Comparison of ENCODE assay signal across 30 cellular contexts in the genomic region with DNA sequence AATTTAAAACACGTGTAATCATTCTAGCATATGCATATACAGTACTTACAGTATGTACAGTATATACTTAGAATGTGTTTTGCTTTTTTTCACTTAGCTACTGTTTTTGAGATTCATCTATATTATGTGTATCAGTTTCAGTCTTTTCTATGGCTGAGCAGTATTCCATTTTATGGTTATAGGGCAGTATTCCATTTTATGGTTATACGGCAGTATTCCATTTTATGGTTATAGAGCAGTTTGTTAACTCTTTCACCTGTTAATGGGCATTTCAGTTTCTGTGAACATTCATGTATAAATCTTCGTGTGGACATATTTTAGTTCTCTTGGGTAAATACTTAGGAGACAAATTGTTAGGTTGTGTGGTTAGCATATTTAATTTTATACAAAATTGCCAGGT.
"Had no signal": no experiment of that assay in that cellular context is flagged by ENCODE, and none has a peak within 500 bp of the region (broad histone marks: within the 10 kb centered on the region; RNA-seq: fewer than 3 reads in every experiment).

No MANE protein-coding gene starts in this region.

- ATAC-seq: activated CD4-positive, CD25-positive, alpha-beta regulatory T cell treated with anti-CD3 and anti-CD28 coated beads, Interleukin-2, amount 50 U/mL, for 24 hours; activated CD8-positive, alpha-beta T cell treated with anti-CD3 and anti-CD28 coated beads for 36 hours; effector memory CD8-positive, alpha-beta T cell; gastroesophageal sphincter; T-helper 17 cell had no signal

- H3K4me1 ChIP-seq: esophagus squamous epithelium, gastroesophageal sphincter had no signal

- H3K9me3 ChIP-seq: esophagus squamous epithelium, gastroesophageal sphincter had no signal

- FAIRE-seq: astrocyte, bronchial epithelial cell, endothelial cell of umbilical vein had no signal

- H3K27me3 Mint-ChIP-seq: activated B cell treated with CpG ODN at 0.5 μM for 24 hours; activated CD8-positive, alpha-beta T cell treated with anti-CD3 and anti-CD28 coated beads for 36 hours; activated naive CD8-positive, alpha-beta T cell; effector memory CD8-positive, alpha-beta T cell; T-helper 17 cell had no signal

- H3K27ac Mint-ChIP-seq: activated B cell treated with CpG ODN at 0.5 μM for 24 hours; activated CD8-positive, alpha-beta T cell treated with anti-CD3 and anti-CD28 coated beads for 36 hours; activated naive CD8-positive, alpha-beta T cell; T-helper 17 cell; T-helper 2 cell treated with Interferon-gamma antibody and Interleukin-4, amounts not matched to agents 5 μg/mL and 100 μg/mL, for 36 hours had no signal

- H3K9me3 Mint-ChIP-seq: activated CD8-positive, alpha-beta T cell treated with anti-CD3 and anti-CD28 coated beads for 36 hours; effector memory CD8-positive, alpha-beta T cell; T-helper 2 cell treated with Interferon-gamma antibody and Interleukin-4, amounts not matched to agents 5 μg/mL and 100 μg/mL, for 36 hours had no signal

- DNase-seq: activated B cell treated with CpG ODN at 0.5 μM for 24 hours; activated CD4-positive, alpha-beta T cell treated with anti-CD3 and anti-CD28 coated beads for 48 hours; activated CD4-positive, alpha-beta T cell treated with anti-CD3 and anti-CD28 coated beads, Interleukin-2, amount 50 U/mL, for 1 hour; activated CD4-positive, alpha-beta T cell treated with anti-CD3 and anti-CD28 coated beads, Interleukin-2, amount 50 U/mL, for 48 hours; activated CD8-positive, alpha-beta memory T cell treated with anti-CD3 and anti-CD28 coated beads for 24 hours; activated CD8-positive, alpha-beta T cell treated with anti-CD3 and anti-CD28 coated beads for 36 hours; activated gamma-delta T cell treated with Interleukin-2 at 50 U/mL for 16 hours; activated naive CD4-positive, alpha-beta T cell treated with anti-CD3 and anti-CD28 coated beads, Interleukin-2, amount 50 U/mL, for 16 hours; activated naive CD4-positive, alpha-beta T cell treated with Interleukin-2 at 50 U/mL for 16 hours; activated T-cell treated with anti-CD3 and anti-CD28 coated beads, Interleukin-2, amount 50 U/mL, for 48 hours; amniotic stem cell; anterior cingulate cortex; brain microvascular endothelial cell; cortex of kidney; dermis blood vessel endothelial cell; effector CD4-positive, alpha-beta T cell; effector memory CD8-positive, alpha-beta T cell; esophagus squamous epithelium; foreskin melanocyte; T-helper 1 cell; T-helper 17 cell; T1000; WERI-Rb-1 had no signal

- H3K4me3 ChIP-seq: esophagus squamous epithelium, gastroesophageal sphincter had no signal

- H3K4me3 Mint-ChIP-seq: activated B cell treated with CpG ODN at 0.5 μM for 24 hours; activated CD8-positive, alpha-beta T cell treated with anti-CD3 and anti-CD28 coated beads for 36 hours; activated naive CD8-positive, alpha-beta T cell; effector memory CD8-positive, alpha-beta T cell; T-helper 17 cell; T-helper 2 cell treated with Interferon-gamma antibody and Interleukin-4, amounts not matched to agents 5 μg/mL and 100 μg/mL, for 36 hours had no signal
